1 cellular context compared by ENCODE assay signal in the genomic region with DNA sequence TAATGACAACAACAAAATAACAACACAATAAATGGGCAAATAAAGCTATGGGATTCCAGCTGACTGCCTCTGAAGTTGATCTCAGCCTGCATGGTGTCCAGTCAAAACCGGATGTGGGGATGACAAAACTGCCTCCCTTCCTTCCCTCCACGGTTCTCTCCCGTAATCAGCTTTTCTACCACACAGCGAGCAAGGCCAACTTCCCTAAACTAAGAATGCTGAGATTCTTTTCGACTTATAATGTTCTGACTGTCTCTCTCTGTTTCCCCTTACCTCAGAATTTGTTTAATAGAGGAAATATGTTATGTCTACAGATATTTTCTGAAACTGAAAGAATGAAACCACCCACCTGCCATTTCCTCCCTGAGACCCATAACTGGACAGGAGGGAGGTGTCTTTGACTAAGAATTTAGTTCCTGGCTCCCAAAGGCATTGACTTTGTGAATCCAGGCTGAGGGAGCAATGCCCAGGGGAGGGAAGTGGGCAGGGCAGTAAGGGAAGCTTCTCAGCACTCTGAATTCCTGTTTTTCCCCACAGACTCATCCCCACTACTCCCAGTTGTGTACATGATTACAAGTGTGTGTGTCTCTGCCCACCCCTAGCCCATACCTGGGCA.
TF ChIP-seq lines count a peak whose summit lies in the region.

No MANE protein-coding gene starts in this region.

TF ChIP-seq in GM12878, 131 proteins besides CTCF, POLR2A, EP300 and RAD21 (continued from another document):
- TF ChIP-seq, protein P1, sequence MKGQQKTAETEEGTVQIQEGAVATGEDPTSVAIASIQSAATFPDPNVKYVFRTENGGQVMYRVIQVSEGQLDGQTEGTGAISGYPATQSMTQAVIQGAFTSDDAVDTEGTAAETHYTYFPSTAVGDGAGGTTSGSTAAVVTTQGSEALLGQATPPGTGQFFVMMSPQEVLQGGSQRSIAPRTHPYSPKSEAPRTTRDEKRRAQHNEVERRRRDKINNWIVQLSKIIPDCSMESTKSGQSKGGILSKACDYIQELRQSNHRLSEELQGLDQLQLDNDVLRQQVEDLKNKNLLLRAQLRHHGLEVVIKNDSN (IDR thresholded peaks at IDR 0.05; ENCODE audit: borderline replicate concordance, extremely low read length, insufficient read depth, low read depth, low read length), result no peak
- TF ChIP-seq CHD2 (IDR thresholded peaks at IDR 0.05; ENCODE audit: borderline replicate concordance, low read depth, low read length), result peak; percentile 58; the same call in 1 of the 2 replicates
- TF ChIP-seq, protein P2, sequence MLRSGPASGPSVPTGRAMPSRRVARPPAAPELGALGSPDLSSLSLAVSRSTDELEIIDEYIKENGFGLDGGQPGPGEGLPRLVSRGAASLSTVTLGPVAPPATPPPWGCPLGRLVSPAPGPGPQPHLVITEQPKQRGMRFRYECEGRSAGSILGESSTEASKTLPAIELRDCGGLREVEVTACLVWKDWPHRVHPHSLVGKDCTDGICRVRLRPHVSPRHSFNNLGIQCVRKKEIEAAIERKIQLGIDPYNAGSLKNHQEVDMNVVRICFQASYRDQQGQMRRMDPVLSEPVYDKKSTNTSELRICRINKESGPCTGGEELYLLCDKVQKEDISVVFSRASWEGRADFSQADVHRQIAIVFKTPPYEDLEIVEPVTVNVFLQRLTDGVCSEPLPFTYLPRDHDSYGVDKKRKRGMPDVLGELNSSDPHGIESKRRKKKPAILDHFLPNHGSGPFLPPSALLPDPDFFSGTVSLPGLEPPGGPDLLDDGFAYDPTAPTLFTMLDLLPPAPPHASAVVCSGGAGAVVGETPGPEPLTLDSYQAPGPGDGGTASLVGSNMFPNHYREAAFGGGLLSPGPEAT (IDR thresholded peaks at IDR 0.05; ENCODE audit: low read depth), result peak; percentile 92
- no peak for TF ChIP-seq MYC (IDR thresholded peaks at IDR 0.05; ENCODE audit: insufficient read depth, insufficient read length, insufficient replicate concordance, low read length, severe bottlenecking)
- TF ChIP-seq JUND (IDR thresholded peaks at IDR 0.05; ENCODE audit: low read depth, low read length), result no peak
- TF ChIP-seq NBN (IDR thresholded peaks at IDR 0.05), result peak; percentile 73
- TF ChIP-seq RB1 (IDR thresholded peaks at IDR 0.05; ENCODE audit: borderline replicate concordance), result no peak
- TF ChIP-seq, protein P3, sequence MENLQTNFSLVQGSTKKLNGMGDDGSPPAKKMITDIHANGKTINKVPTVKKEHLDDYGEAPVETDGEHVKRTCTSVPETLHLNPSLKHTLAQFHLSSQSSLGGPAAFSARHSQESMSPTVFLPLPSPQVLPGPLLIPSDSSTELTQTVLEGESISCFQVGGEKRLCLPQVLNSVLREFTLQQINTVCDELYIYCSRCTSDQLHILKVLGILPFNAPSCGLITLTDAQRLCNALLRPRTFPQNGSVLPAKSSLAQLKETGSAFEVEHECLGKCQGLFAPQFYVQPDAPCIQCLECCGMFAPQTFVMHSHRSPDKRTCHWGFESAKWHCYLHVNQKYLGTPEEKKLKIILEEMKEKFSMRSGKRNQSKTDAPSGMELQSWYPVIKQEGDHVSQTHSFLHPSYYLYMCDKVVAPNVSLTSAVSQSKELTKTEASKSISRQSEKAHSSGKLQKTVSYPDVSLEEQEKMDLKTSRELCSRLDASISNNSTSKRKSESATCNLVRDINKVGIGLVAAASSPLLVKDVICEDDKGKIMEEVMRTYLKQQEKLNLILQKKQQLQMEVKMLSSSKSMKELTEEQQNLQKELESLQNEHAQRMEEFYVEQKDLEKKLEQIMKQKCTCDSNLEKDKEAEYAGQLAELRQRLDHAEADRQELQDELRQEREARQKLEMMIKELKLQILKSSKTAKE (IDR thresholded peaks at IDR 0.05; ENCODE audit: low read depth, poor library complexity, severe bottlenecking), result peak; percentile 98
- peak; percentile 77; the same call in 1 of the 2 replicates for TF ChIP-seq ZBED1 (IDR thresholded peaks at IDR 0.05; ENCODE audit: borderline replicate concordance)
- TF ChIP-seq, protein P4, sequence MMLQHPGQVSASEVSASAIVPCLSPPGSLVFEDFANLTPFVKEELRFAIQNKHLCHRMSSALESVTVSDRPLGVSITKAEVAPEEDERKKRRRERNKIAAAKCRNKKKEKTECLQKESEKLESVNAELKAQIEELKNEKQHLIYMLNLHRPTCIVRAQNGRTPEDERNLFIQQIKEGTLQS (IDR thresholded peaks at IDR 0.05; ENCODE audit: borderline replicate concordance, extremely low read depth, low read depth, low read length), result no peak
- peak; percentile 73 for TF ChIP-seq JUNB (IDR thresholded peaks at IDR 0.05)
- TF ChIP-seq FOXM1 (IDR thresholded peaks at IDR 0.05; ENCODE audit: low read depth, low read length), result peak; percentile 78
- no peak for TF ChIP-seq BMI1 (IDR thresholded peaks at IDR 0.05; ENCODE audit: borderline replicate concordance)
- peak; percentile 81 for TF ChIP-seq IRF4 (IDR thresholded peaks at IDR 0.05; ENCODE audit: low read depth, low read length)
- peak; percentile 96 for TF ChIP-seq EED (IDR thresholded peaks at IDR 0.05; ENCODE audit: low read depth)
- TF ChIP-seq, protein P5, sequence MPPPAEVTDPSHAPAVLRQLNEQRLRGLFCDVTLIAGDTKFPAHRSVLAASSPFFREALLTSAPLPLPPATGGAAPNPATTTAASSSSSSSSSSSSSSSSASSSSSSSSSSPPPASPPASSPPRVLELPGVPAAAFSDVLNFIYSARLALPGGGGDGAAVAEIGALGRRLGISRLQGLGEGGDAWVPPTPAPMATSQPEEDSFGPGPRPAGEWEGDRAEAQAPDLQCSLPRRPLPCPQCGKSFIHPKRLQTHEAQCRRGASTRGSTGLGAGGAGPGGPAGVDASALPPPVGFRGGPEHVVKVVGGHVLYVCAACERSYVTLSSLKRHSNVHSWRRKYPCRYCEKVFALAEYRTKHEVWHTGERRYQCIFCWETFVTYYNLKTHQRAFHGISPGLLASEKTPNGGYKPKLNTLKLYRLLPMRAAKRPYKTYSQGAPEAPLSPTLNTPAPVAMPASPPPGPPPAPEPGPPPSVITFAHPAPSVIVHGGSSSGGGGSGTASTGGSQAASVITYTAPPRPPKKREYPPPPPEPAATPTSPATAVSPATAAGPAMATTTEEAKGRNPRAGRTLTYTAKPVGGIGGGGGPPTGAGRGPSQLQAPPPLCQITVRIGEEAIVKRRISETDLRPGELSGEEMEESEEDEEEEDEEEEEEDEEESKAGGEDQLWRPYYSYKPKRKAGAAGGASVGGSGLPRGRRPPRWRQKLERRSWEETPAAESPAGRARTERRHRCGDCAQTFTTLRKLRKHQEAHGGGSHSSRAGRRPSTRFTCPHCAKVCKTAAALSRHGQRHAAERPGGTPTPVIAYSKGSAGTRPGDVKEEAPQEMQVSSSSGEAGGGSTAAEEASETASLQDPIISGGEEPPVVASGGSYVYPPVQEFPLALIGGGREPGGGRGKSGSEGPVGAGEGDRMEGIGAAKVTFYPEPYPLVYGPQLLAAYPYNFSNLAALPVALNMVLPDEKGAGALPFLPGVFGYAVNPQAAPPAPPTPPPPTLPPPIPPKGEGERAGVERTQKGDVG (CRISPR knock-in tag; IDR thresholded peaks at IDR 0.05), result no peak
- 0 out of 2 replicates have a peak, but pooled peaks have one; percentile 55 for TF ChIP-seq YBX1 (IDR thresholded peaks at IDR 0.05)
- TF ChIP-seq, protein P6, sequence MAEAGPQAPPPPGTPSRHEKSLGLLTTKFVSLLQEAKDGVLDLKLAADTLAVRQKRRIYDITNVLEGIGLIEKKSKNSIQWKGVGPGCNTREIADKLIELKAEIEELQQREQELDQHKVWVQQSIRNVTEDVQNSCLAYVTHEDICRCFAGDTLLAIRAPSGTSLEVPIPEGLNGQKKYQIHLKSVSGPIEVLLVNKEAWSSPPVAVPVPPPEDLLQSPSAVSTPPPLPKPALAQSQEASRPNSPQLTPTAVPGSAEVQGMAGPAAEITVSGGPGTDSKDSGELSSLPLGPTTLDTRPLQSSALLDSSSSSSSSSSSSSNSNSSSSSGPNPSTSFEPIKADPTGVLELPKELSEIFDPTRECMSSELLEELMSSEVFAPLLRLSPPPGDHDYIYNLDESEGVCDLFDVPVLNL (IDR thresholded peaks at IDR 0.05; ENCODE audit: low read depth, low read length), result no peak
- TF ChIP-seq CBX3 (IDR thresholded peaks at IDR 0.05; ENCODE audit: borderline replicate concordance, low read depth), result no peak
